In the genomic region with DNA sequence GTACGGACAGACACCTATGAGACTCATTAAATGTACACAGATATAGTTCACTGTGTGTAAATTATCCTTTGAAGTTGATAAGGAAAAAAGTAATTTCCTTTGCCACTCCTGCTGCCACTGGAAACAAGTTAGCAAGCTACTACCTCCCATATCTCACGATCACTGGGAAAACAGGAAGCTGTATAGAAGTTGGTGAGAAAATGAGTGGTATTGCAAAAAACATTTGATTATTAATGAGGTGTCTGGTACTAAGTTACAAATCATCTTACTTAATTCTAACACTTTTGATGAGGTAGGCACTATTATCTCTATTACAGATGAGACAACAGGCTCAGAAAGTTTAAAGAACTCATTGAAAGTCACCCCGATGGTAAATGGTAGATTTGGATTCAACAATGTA, we compare ENCODE assay signal across 1 cellular context.
TF ChIP-seq lines count a peak whose summit lies in the region.

No MANE protein-coding gene starts in this region.

TF ChIP-seq in WTC11, 78 proteins besides CTCF, POLR2A, EP300 and RAD21 (continued from another document):
- no peak for TF ChIP-seq PRDM15 (CRISPR knock-in tag; IDR thresholded peaks at IDR 0.05)
- no peak for TF ChIP-seq NR2C2 (CRISPR knock-in tag; IDR thresholded peaks at IDR 0.05)
- TF ChIP-seq, protein P1, sequence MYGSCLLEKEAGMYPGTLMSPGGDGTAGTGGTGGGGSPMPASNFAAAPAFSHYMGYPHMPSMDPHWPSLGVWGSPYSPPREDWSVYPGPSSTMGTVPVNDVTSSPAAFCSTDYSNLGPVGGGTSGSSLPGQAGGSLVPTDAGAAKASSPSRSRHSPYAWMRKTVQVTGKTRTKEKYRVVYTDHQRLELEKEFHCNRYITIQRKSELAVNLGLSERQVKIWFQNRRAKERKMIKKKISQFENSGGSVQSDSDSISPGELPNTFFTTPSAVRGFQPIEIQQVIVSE (CRISPR knock-in tag; IDR thresholded peaks at IDR 0.05; ENCODE audit: borderline replicate concordance) = no peak
- no peak for TF ChIP-seq FOXK1 (CRISPR knock-in tag; IDR thresholded peaks at IDR 0.05)
